In genomic region chr6:56618050-56618449, GRCh38 we compare ENCODE assay signal across 16 cellular contexts. TPM values are rescaled to one million over a fixed set of nuclear protein-coding genes. Genes with fewer than 3 reads are reported as not detected.
DNase-seq lines count a peak whose midpoint lies in the region; ATAC-seq and TF ChIP-seq lines count a peak whose summit lies in the region.
"Had no signal": no experiment of that assay in that cellular context is flagged by ENCODE, and none has a peak within 500 bp of the region (broad histone marks: within the 10 kb centered on the region; RNA-seq: fewer than 3 reads in every experiment).

No MANE protein-coding gene starts in this region.

- in situ Hi-C loops in SK-MEL-5 (cut with HindIII; ENCODE audit: low pct_unique_long_range_greater_than_20kb, low sequenced_read_pairs), result loop anchor here (25.0 kb wide), 1 partner anchor 256 kb away; no protein-coding TSS in a partner anchor

- no peak overlapping the region for H3K4me3 Mint-ChIP-seq in stimulated activated naive CD8-positive, alpha-beta T cell treated with anti-CD3 and anti-CD28 coated beads, Interleukin-15, amount 100 ng/mL, for 72 hours
- H3K4me3 Mint-ChIP-seq: T-cell had no signal

- TF ChIP-seq CTCF in epithelial cell of proximal tubule (conservative IDR thresholded peaks at IDR 0.05; ENCODE audit: low read depth, low read length), result peak; percentile 29

- no peaks in the 10 kb centered on the region for H3K27me3 Mint-ChIP-seq in stimulated activated naive CD8-positive, alpha-beta T cell treated with anti-CD3 and anti-CD28 coated beads, Interleukin-15, amount 100 ng/mL, for 72 hours

- H3K4me3 ChIP-seq in epithelial cell of proximal tubule (ENCODE audit: low read depth, low read length), result no peak overlapping the region
- H3K4me3 ChIP-seq: MG63, thyroid gland had no signal

- no peaks in the 10 kb centered on the region for H3K9me3 Mint-ChIP-seq in stimulated activated naive CD8-positive, alpha-beta T cell treated with anti-CD3 and anti-CD28 coated beads, Interleukin-15, amount 100 ng/mL, for 72 hours
- H3K9me3 Mint-ChIP-seq: T-cell had no signal

- ATAC-seq in stimulated activated naive CD8-positive, alpha-beta T cell treated with anti-CD3 and anti-CD28 coated beads, Interleukin-15, Interleukin-2, amounts not matched to agents 100 U/mL and 50 U/mL, for 24 hours, result peak; percentile 14
- ATAC-seq in stimulated activated naive CD8-positive, alpha-beta T cell treated with anti-CD3 and anti-CD28 coated beads, Interleukin-15, amount 100 ng/mL, for 72 hours, result no peak
- ATAC-seq in HG03196 (IDR thresholded peaks at IDR 0.05; ENCODE audit: unreplicated experiment), result no peak
- ATAC-seq: T-cell had no signal

- DNase-seq in stimulated activated naive CD8-positive, alpha-beta T cell treated with anti-CD3 and anti-CD28 coated beads, Interleukin-15, Interleukin-2, amounts not matched to agents 100 U/mL and 50 U/mL, for 24 hours, result no peak
- no peak for DNase-seq in stimulated activated naive CD8-positive, alpha-beta T cell treated with anti-CD3 and anti-CD28 coated beads, Interleukin-15, amount 100 ng/mL, for 72 hours
- DNase-seq in SK-MEL-5 (ENCODE audit: low read depth, low spot score) (peak; percentile 33), epithelial cell of proximal tubule (ENCODE audit: low read depth) (no peak), T1000 (lab: John Stamatoyannopoulos, UW) (no peak), EL (no peak), hepatic stellate cell (ENCODE audit: low spot score) (no peak)
- DNase-seq: ACHN; activated CD4-positive, alpha-beta T cell treated with anti-CD3 and anti-CD28 coated beads for 48 hours; aorta; effector CD4-positive, alpha-beta T cell; MG63; NCI-H2171; T-cell; thyroid gland had no signal

- no peak overlapping the region for H3K27ac Mint-ChIP-seq in stimulated activated naive CD8-positive, alpha-beta T cell treated with anti-CD3 and anti-CD28 coated beads, Interleukin-15, amount 100 ng/mL, for 72 hours
- H3K27ac Mint-ChIP-seq: T-cell had no signal

- no peaks in the 10 kb centered on the region for H3K4me1 Mint-ChIP-seq in stimulated activated naive CD8-positive, alpha-beta T cell treated with anti-CD3 and anti-CD28 coated beads, Interleukin-15, amount 100 ng/mL, for 72 hours
- H3K4me1 Mint-ChIP-seq: T-cell had no signal

RNA-seq across cellular contexts. Expression of gene DST, which starts 24.6 kb away (rescaled TPM):
- 86.4 and 92.3 TPM in 2 replicates for total RNA-seq in SK-MEL-5 (2014; rRNA removed; shearing (Covaris generic))
- 50.0 and 61.5 TPM in 2 replicates for polyA plus RNA-seq in SK-MEL-5 (2015; cell fraction: cytosol; rRNA removed)
- polyA plus RNA-seq in SK-MEL-5 (2015; cell fraction: nucleus; rRNA removed), result 221 and 279 TPM in 2 replicates
- 75.8 and 97.7 TPM in 2 replicates for total RNA-seq in epithelial cell of proximal tubule
